26 cellular contexts compared by ENCODE assay signal in genomic region chr1:227775841-227776240, GRCh38. TPM values are rescaled to one million over a fixed set of nuclear protein-coding genes. Genes with fewer than 3 reads are reported as not detected.
A peak's percentile ranks its signal among the peaks of the same experiment; 100 is the strongest.
DNase-seq lines count a peak whose midpoint lies in the region; ATAC-seq and TF ChIP-seq lines count a peak whose summit lies in the region.
"Had no signal": no experiment of that assay in that cellular context is flagged by ENCODE, and none has a peak within 500 bp of the region (broad histone marks: within the 10 kb centered on the region; RNA-seq: fewer than 3 reads in every experiment).

No MANE protein-coding gene starts in this region.

- TF ChIP-seq CTCF in brain microvascular endothelial cell (IDR thresholded peaks at IDR 0.05; ENCODE audit: low read depth, low read length, missing control alignments): no peak
- TF ChIP-seq CTCF in sigmoid colon (IDR thresholded peaks at IDR 0.05): no peak

- no peaks in the 10 kb centered on the region for H3K27me3 ChIP-seq in brain microvascular endothelial cell (replicated peaks)
- no peaks in the 10 kb centered on the region for H3K27me3 ChIP-seq in mesenchymal stem cell (ENCODE audit: control insufficient read depth in 1 of 2, insufficient read depth in 1 of 2, low read length in 2 of 2)
- no peaks in the 10 kb centered on the region for H3K27me3 ChIP-seq in sigmoid colon
- H3K27me3 ChIP-seq: ascending aorta, heart right ventricle had no signal

- H3K4me2 ChIP-seq in mesenchymal stem cell (ENCODE audit: low read length, poor library complexity, severe bottlenecking): no peak overlapping the region
- H3K4me2 ChIP-seq: KMS-11 had no signal

- peak overlapping the region; percentile 83 for H2AK5ac ChIP-seq in mesenchymal stem cell (ENCODE audit: low read length, severe bottlenecking)

- H3K14ac ChIP-seq in mesenchymal stem cell (ENCODE audit: low read length in 2 of 2): peak overlapping the region in 1 of 2 experiments; percentile 41

- peak; percentile 50 for DNase-seq in M059J (ENCODE audit: low read depth)
- DNase-seq in brain microvascular endothelial cell: no peak
- peak; percentile 14 for DNase-seq in mesenchymal stem cell
- no peak for DNase-seq in sigmoid colon
- no peak for DNase-seq in NCI-H2107 treated with DMSO at 0.1 percent for 48 hours (lab: John Stamatoyannopoulos, UW; ENCODE audit: unreplicated experiment)
- DNase-seq: activated CD4-positive, CD25-positive, alpha-beta regulatory T cell treated with anti-CD3 and anti-CD28 coated beads, Interleukin-2, amount 50 U/mL, for 72 hours; activated T-cell treated with anti-CD3 and anti-CD28 coated beads, Interleukin-2, amount 50 U/mL, for 72 hours; DMS153; heart right ventricle; left ventricle myocardium superior; mucosa of descending colon; NCI-H510A treated with DMSO at 0.1 percent for 48 hours; right cardiac atrium; RPMI8226 had no signal

- H4K91ac ChIP-seq in mesenchymal stem cell (ENCODE audit: low read length): no peak overlapping the region

- H3K9ac ChIP-seq in mesenchymal stem cell (ENCODE audit: low read length): no peak overlapping the region
- H3K9ac ChIP-seq: KMS-11 had no signal

- intact Hi-C loops in sigmoid colon (cut with DNase I): no loop called here

- in situ Hi-C loops in brain microvascular endothelial cell (cut with HindIII; ENCODE audit: low pct_ligation_motif_present, low sequenced_read_pairs): no loop called here

- TF ChIP-seq POLR2A in sigmoid colon (IDR thresholded peaks at IDR 0.05): no peak

- no peak overlapping the region for H3K4me3 ChIP-seq in brain microvascular endothelial cell (ENCODE audit: low read depth, low read length)
- no peak overlapping the region for H3K4me3 ChIP-seq in mesenchymal stem cell (ENCODE audit: insufficient read depth in 1 of 2, low read depth in 1 of 2, low read length in 2 of 2)
- H3K4me3 ChIP-seq in sigmoid colon: no peak overlapping the region
- H3K4me3 ChIP-seq: GM12878, heart right ventricle, mucosa of descending colon had no signal

- no peak for ATAC-seq in esophagus mucosa
- ATAC-seq in HG02642 (IDR thresholded peaks at IDR 0.05; ENCODE audit: poor library complexity, unreplicated experiment): no peak
- ATAC-seq in GM21390 (IDR thresholded peaks at IDR 0.05; ENCODE audit: unreplicated experiment): no peak
- ATAC-seq: activated naive CD4-positive, alpha-beta T cell treated with anti-CD3 and anti-CD28 coated beads, Interleukin-2, amount 50 U/mL, for 72 hours; activated T-cell treated with anti-CD3 and anti-CD28 coated beads, Interleukin-2, amount 50 U/mL, for 72 hours; GM12878; mucosa of descending colon had no signal

- peak overlapping the region in 1 of 2 experiments; percentile 15 for H2BK12ac ChIP-seq in mesenchymal stem cell (ENCODE audit: low read length in 2 of 2)

- no peak overlapping the region for H2BK5ac ChIP-seq in mesenchymal stem cell (ENCODE audit: low read depth, low read length, poor library complexity, severe bottlenecking)

- H3K18ac ChIP-seq in mesenchymal stem cell (ENCODE audit: low read depth in 1 of 2, low read length in 2 of 2): no peak overlapping the region

- H3K9me3 ChIP-seq in mesenchymal stem cell (ENCODE audit: control insufficient read depth, low read length) (no peaks in the 10 kb centered on the region), sigmoid colon (no peaks in the 10 kb centered on the region)
- H3K9me3 ChIP-seq: ascending aorta, heart right ventricle, mucosa of descending colon had no signal

- H4K8ac ChIP-seq in mesenchymal stem cell (ENCODE audit: low read length): no peak overlapping the region

- WGBS in mesenchymal stem cell: 93% methylated on average over 10 of the region's 10 CpGs
- 96% methylated on average over 10 of the region's 10 CpGs for WGBS in sigmoid colon, 2 donors

- H3K36me3 ChIP-seq in brain microvascular endothelial cell (replicated peaks): peaks cover 1% of the 10 kb centered on the region
- peaks cover 20 to 44% of the 10 kb centered on the region in 2 experiments for H3K36me3 ChIP-seq in mesenchymal stem cell (ENCODE audit: control insufficient read depth in 1 of 2, insufficient read depth in 2 of 2, low read depth in 1 of 2, low read length in 2 of 2)
- H3K36me3 ChIP-seq in sigmoid colon: peaks cover 0 to 9% (median 2%) of the 10 kb centered on the region in 4 donors

- peaks cover 32% of the 10 kb centered on the region for H3K79me1 ChIP-seq in mesenchymal stem cell (replicated peaks; ENCODE audit: low read length, poor library complexity, severe bottlenecking)

- no peak overlapping the region for H2BK120ac ChIP-seq in mesenchymal stem cell (ENCODE audit: low read depth, low read length)

- no peak overlapping the region for H2AFZ ChIP-seq in mesenchymal stem cell (ENCODE audit: low read depth, low read length)

- H3K23ac ChIP-seq in mesenchymal stem cell (ENCODE audit: low read length in 2 of 2): no peak overlapping the region

- TF ChIP-seq EP300 in sigmoid colon (IDR thresholded peaks at IDR 0.05): no peak

- H3K27ac ChIP-seq in brain microvascular endothelial cell (peak overlapping the region; percentile 27), mesenchymal stem cell (ENCODE audit: low read length, poor library complexity, severe bottlenecking) (peak overlapping the region; percentile 67), sigmoid colon (peak overlapping the region in 3 of 4 donors; percentile 43 to 83 (median 68))
- H3K27ac ChIP-seq: heart right ventricle, KMS-11 had no signal

- H2BK15ac ChIP-seq in mesenchymal stem cell (ENCODE audit: low read depth, poor library complexity, severe bottlenecking): no peak overlapping the region

- H3K4ac ChIP-seq in mesenchymal stem cell (ENCODE audit: low read depth in 1 of 2, low read length in 2 of 2): no peak overlapping the region

- H3K4me1 ChIP-seq in mesenchymal stem cell (ENCODE audit: control insufficient read depth, insufficient read depth, low read depth, low read length): peaks cover 54% of the 10 kb centered on the region
- peaks cover 0 to 42% (median 29%) of the 10 kb centered on the region in 4 donors for H3K4me1 ChIP-seq in sigmoid colon

RNA-seq across cellular contexts. Expression of gene PRSS38, which starts 39.6 kb away (rescaled TPM):
- not detected in 2 replicates for total RNA-seq in M059J (2014; rRNA removed; shearing (Covaris generic))
- polyA plus RNA-seq in mesenchymal stem cell (2013, experiment 1 of 2): not detected
- polyA plus RNA-seq in mesenchymal stem cell (2013, experiment 2 of 2): not detected
- not detected for total RNA-seq in sigmoid colon
- not detected for polyA plus RNA-seq in sigmoid colon
- not detected for total RNA-seq in esophagus mucosa
- total RNA-seq: activated naive CD4-positive, alpha-beta T cell treated with anti-CD3 and anti-CD28 coated beads, Interleukin-2, amount 50 U/mL, for 72 hours; activated T-cell treated with anti-CD3 and anti-CD28 coated beads, Interleukin-2, amount 50 U/mL, for 72 hours; ascending aorta; GM12878; H4; heart right ventricle; HT-29; left ventricle myocardium superior; mucosa of descending colon; osteocyte; right cardiac atrium; temporal lobe had no signal
- polyA plus RNA-seq: CD14-positive monocyte, GM12878, heart right ventricle, right cardiac atrium had no signal

RNA-seq across cellular contexts. Expression of gene SNAP47, which starts 40.6 kb away (rescaled TPM):
- 53.3 and 65.6 TPM in 2 replicates for total RNA-seq in M059J (2014; rRNA removed; shearing (Covaris generic))
- polyA plus RNA-seq in mesenchymal stem cell (2013, experiment 1 of 2): 17.0 TPM
- polyA plus RNA-seq in mesenchymal stem cell (2013, experiment 2 of 2): 15.9 TPM
- 10 to 100 TPM; 33.9 to 51.6 (median 35.8) TPM for total RNA-seq in sigmoid colon
- polyA plus RNA-seq in sigmoid colon: 10 to 100 TPM; 13.8 to 19.9 (median 17.1) TPM
- total RNA-seq in esophagus mucosa: 15.8 TPM

RNA-seq across cellular contexts. Expression of gene JMJD4, which starts 40.7 kb away (rescaled TPM):
- 14.7 and 18.8 TPM in 2 replicates for total RNA-seq in M059J (2014; rRNA removed; shearing (Covaris generic))
- 9.8 TPM for polyA plus RNA-seq in mesenchymal stem cell (2013, experiment 1 of 2)
- 10.1 TPM for polyA plus RNA-seq in mesenchymal stem cell (2013, experiment 2 of 2)
- 10 to 100 TPM; 13.8 to 20.5 (median 14.8) TPM for total RNA-seq in sigmoid colon
- 10 to 100 TPM in 1 of 3 donors, 1 to 10 TPM in 2; 7.8 to 13.5 (median 8.8) TPM for polyA plus RNA-seq in sigmoid colon
- total RNA-seq in esophagus mucosa: 10.2 TPM

Comparison
In these comparisons a context has a peak if more than half of its experiments do, and no peak if none do; other contexts are left out.
1. DNase-seq: peak in M059J (single experiment) and mesenchymal stem cell (single experiment); none in brain microvascular endothelial cell (single experiment), sigmoid colon (single experiment) and NCI-H2107 treated with DMSO at 0.1 percent for 48 hours (single experiment).
2. Peak in every context shown above with its lines, with median percentiles within 50 percentile points of each other: H3K27ac ChIP-seq.